In genomic region chr7:120064565-120064964, GRCh38 we compare ENCODE assay signal across 11 cellular contexts.
A peak's percentile ranks its signal among the peaks of the same experiment; 100 is the strongest.
DNase-seq lines count a peak whose midpoint lies in the region; ATAC-seq and TF ChIP-seq lines count a peak whose summit lies in the region.
"Had no signal": no experiment of that assay in that cellular context is flagged by ENCODE, and none has a peak within 500 bp of the region (broad histone marks: within the 10 kb centered on the region; RNA-seq: fewer than 3 reads in every experiment).

No MANE protein-coding gene starts in this region.

- DNase-seq in AG20443 (ENCODE audit: low spot score) (peak; percentile 11), dedifferentiated amniotic fluid mesenchymal stem cell (ENCODE audit: extremely low spot score) (peak; percentile 40), PC-3 (no peak), DMS 273 (lab: John Stamatoyannopoulos, UW; ENCODE audit: unreplicated experiment) (no peak)
- DNase-seq in activated CD8-positive, alpha-beta memory T cell treated with anti-CD3 and anti-CD28 coated beads, Interleukin-2, amount 50 U/mL, for 48 hours: no peak
- no peak for DNase-seq in activated T-helper 2 cell treated with anti-CD3 and anti-CD28 coated beads, Interferon-gamma antibody, Interleukin-2, Interleukin-4, amounts not matched to agents 10 μg/mL and 5 μg/mL and 100 μg/mL, durations not matched to agents 14 hours and 24 hours and 36 hours (ENCODE audit: low spot score)
- DNase-seq: stimulated activated naive CD8-positive, alpha-beta T cell treated with anti-CD3 and anti-CD28 coated beads, Interleukin-15, amount 100 ng/mL, for 72 hours had no signal

- no peak overlapping the region for H3K9ac ChIP-seq in PC-3 (ENCODE audit: low read length)

- CTCF ChIA-PET in PC-3 (lab: Charles Lee): no interaction called here

- H3K9me2 ChIP-seq in PC-3 (replicated peaks; ENCODE audit: low read length): no peaks in the 10 kb centered on the region

- H3K27me3 Mint-ChIP-seq in activated T-helper 2 cell treated with anti-CD3 and anti-CD28 coated beads, Interferon-gamma antibody, Interleukin-2, Interleukin-4, amounts not matched to agents 10 μg/mL and 5 μg/mL and 100 μg/mL, durations not matched to agents 14 hours and 24 hours and 36 hours (ENCODE audit: low read depth): no peaks in the 10 kb centered on the region
- H3K27me3 Mint-ChIP-seq: stimulated activated naive CD8-positive, alpha-beta T cell treated with anti-CD3 and anti-CD28 coated beads, Interleukin-15, amount 100 ng/mL, for 72 hours had no signal

- H3K4me3 Mint-ChIP-seq in activated T-helper 2 cell treated with anti-CD3 and anti-CD28 coated beads, Interferon-gamma antibody, Interleukin-2, Interleukin-4, amounts not matched to agents 10 μg/mL and 5 μg/mL and 100 μg/mL, durations not matched to agents 14 hours and 24 hours and 36 hours (ENCODE audit: low read depth): no peak overlapping the region
- H3K4me3 Mint-ChIP-seq: stimulated activated naive CD8-positive, alpha-beta T cell treated with anti-CD3 and anti-CD28 coated beads, Interleukin-15, amount 100 ng/mL, for 72 hours had no signal

- H3K79me2 ChIP-seq in PC-3 (ENCODE audit: low read length): no peaks in the 10 kb centered on the region

- no peaks in the 10 kb centered on the region for H3K36me3 Mint-ChIP-seq in activated T-helper 2 cell treated with anti-CD3 and anti-CD28 coated beads, Interferon-gamma antibody, Interleukin-2, Interleukin-4, amounts not matched to agents 10 μg/mL and 5 μg/mL and 100 μg/mL, durations not matched to agents 14 hours and 24 hours and 36 hours (ENCODE audit: low read depth)

- no TSS peak for BruUV-seq in PC-3 (replicated peaks; lab: Mats Ljungman, UMichigan)

- TF ChIP-seq CTCF in PC-3 (conservative IDR thresholded peaks at IDR 0.05; ENCODE audit: low read depth, low read length): no peak

- no peak overlapping the region for H3K4me2 ChIP-seq in PC-3 (ENCODE audit: low read length)

- no peaks in the 10 kb centered on the region for H3K9me3 ChIP-seq in PC-3 (ENCODE audit: low read length)

- intact Hi-C loops in PC-3 (cut with micrococcal nuclease): no loop called here
- intact Hi-C loops in activated T-helper 2 cell treated with anti-CD3 and anti-CD28 coated beads, Interferon-gamma antibody, Interleukin-2, Interleukin-4, amounts not matched to agents 10 μg/mL and 5 μg/mL and 100 μg/mL, durations not matched to agents 14 hours and 24 hours and 36 hours (cut with micrococcal nuclease): no loop called here

- no peak overlapping the region for H3K27ac Mint-ChIP-seq in activated T-helper 2 cell treated with anti-CD3 and anti-CD28 coated beads, Interferon-gamma antibody, Interleukin-2, Interleukin-4, amounts not matched to agents 10 μg/mL and 5 μg/mL and 100 μg/mL, durations not matched to agents 14 hours and 24 hours and 36 hours
- H3K27ac Mint-ChIP-seq: stimulated activated naive CD8-positive, alpha-beta T cell treated with anti-CD3 and anti-CD28 coated beads, Interleukin-15, amount 100 ng/mL, for 72 hours had no signal

- H3K4me1 ChIP-seq in PC-3 (ENCODE audit: insufficient read depth, low read length): no peaks in the 10 kb centered on the region

- no peaks in the 10 kb centered on the region for H3F3A ChIP-seq in PC-3 (ENCODE audit: low read length, unreplicated experiment)

- no peaks in the 10 kb centered on the region for H3K27me3 ChIP-seq in PC-3 (ENCODE audit: low read length)

- no peaks in the 10 kb centered on the region for H3K4me1 Mint-ChIP-seq in activated T-helper 2 cell treated with anti-CD3 and anti-CD28 coated beads, Interferon-gamma antibody, Interleukin-2, Interleukin-4, amounts not matched to agents 10 μg/mL and 5 μg/mL and 100 μg/mL, durations not matched to agents 14 hours and 24 hours and 36 hours (ENCODE audit: low read depth)
- H3K4me1 Mint-ChIP-seq: stimulated activated naive CD8-positive, alpha-beta T cell treated with anti-CD3 and anti-CD28 coated beads, Interleukin-15, amount 100 ng/mL, for 72 hours had no signal

- H3K36me3 ChIP-seq in PC-3 (ENCODE audit: low read depth, low read length): no peaks in the 10 kb centered on the region

- ATAC-seq in GM19463 (IDR thresholded peaks at IDR 0.05; ENCODE audit: unreplicated experiment) (peak; percentile 76), HG03095 (IDR thresholded peaks at IDR 0.05; ENCODE audit: unreplicated experiment) (peak; percentile 84), PC-3 (no peak)
- ATAC-seq: Panc1; stimulated activated naive CD8-positive, alpha-beta T cell treated with anti-CD3 and anti-CD28 coated beads, Interleukin-15, amount 100 ng/mL, for 72 hours had no signal

- H4K20me1 ChIP-seq in PC-3 (ENCODE audit: low read length): no peaks in the 10 kb centered on the region

- H2AFZ ChIP-seq in PC-3 (ENCODE audit: low read length): no peak overlapping the region

- H3K4me3 ChIP-seq in PC-3 (ENCODE audit: low read length): no peak overlapping the region
- H3K4me3 ChIP-seq: skin epidermis had no signal

- no peak overlapping the region for H3K27ac ChIP-seq in PC-3 (ENCODE audit: low read length)

- POLR2A ChIA-PET in PC-3 (lab: Charles Lee; ENCODE audit: unreplicated experiment): no interaction called here

- peaks cover 18% of the 10 kb centered on the region for H3K9me3 Mint-ChIP-seq in activated T-helper 2 cell treated with anti-CD3 and anti-CD28 coated beads, Interferon-gamma antibody, Interleukin-2, Interleukin-4, amounts not matched to agents 10 μg/mL and 5 μg/mL and 100 μg/mL, durations not matched to agents 14 hours and 24 hours and 36 hours

Comparison
In these comparisons a context has a peak if more than half of its experiments do, and no peak if none do; other contexts are left out.
1. DNase-seq: peak in AG20443 (single experiment) and dedifferentiated amniotic fluid mesenchymal stem cell (single experiment); none in activated CD8-positive, alpha-beta memory T cell treated with anti-CD3 and anti-CD28 coated beads, Interleukin-2, amount 50 U/mL, for 48 hours (single experiment), PC-3 (single experiment), DMS 273 (single experiment) and activated T-helper 2 cell treated with anti-CD3 and anti-CD28 coated beads, Interferon-gamma antibody, Interleukin-2, Interleukin-4, amounts not matched to agents 10 μg/mL and 5 μg/mL and 100 μg/mL, durations not matched to agents 14 hours and 24 hours and 36 hours (single experiment).